Comparison of ENCODE assay signal across 8 cellular contexts in genomic region chr14:60183724-60184596, GRCh38. TPM values are rescaled to one million over a fixed set of nuclear protein-coding genes. Genes with fewer than 3 reads are reported as not detected.
DNase-seq lines count a peak whose midpoint lies in the region; ATAC-seq and TF ChIP-seq lines count a peak whose summit lies in the region.

No MANE protein-coding gene starts in this region.

- peak overlapping the region; percentile 65 for H3K4me3 Mint-ChIP-seq in activated T-helper 1 cell treated with anti-CD3 and anti-CD28 coated beads, Interleukin-12 subunit alpha, Interleukin-12 subunit beta, Interleukin-2, Interleukin-4 antibody, amounts not matched to agents 30 ng/mL and 10 ng/mL and 1 ng/mL, durations not matched to agents 14 hours and 24 hours and 36 hours
- H3K4me3 Mint-ChIP-seq in progenitor cell of endocrine pancreas (ENCODE audit: low read depth): peak overlapping the region; percentile 60

- DNase-seq in NCI-H446 treated with DMSO at 0.1 percent for 48 hours (lab: John Stamatoyannopoulos, UW) (peak; percentile 40), glomerular visceral epithelial cell (ENCODE audit: extremely low spot score) (peak; percentile 49), progenitor cell of endocrine pancreas (ENCODE audit: low spot score, unreplicated experiment) (no peak)
- DNase-seq in activated T-helper 1 cell treated with anti-CD3 and anti-CD28 coated beads, Interleukin-12 subunit alpha, Interleukin-12 subunit beta, Interleukin-2, Interleukin-4 antibody, amounts not matched to agents 30 ng/mL and 10 ng/mL and 1 ng/mL, durations not matched to agents 14 hours and 24 hours and 36 hours (ENCODE audit: low spot score): no peak
- DNase-seq in activated CD4-positive, alpha-beta T cell treated with anti-CD3 and anti-CD28 coated beads, Interleukin-2, amount 50 U/mL, for 1 hour: no peak

- H3K9me3 Mint-ChIP-seq in activated T-helper 1 cell treated with anti-CD3 and anti-CD28 coated beads, Interleukin-12 subunit alpha, Interleukin-12 subunit beta, Interleukin-2, Interleukin-4 antibody, amounts not matched to agents 30 ng/mL and 10 ng/mL and 1 ng/mL, durations not matched to agents 14 hours and 24 hours and 36 hours: no peaks in the 10 kb centered on the region
- H3K9me3 Mint-ChIP-seq in progenitor cell of endocrine pancreas (ENCODE audit: low read depth): no peaks in the 10 kb centered on the region

- H3K27ac Mint-ChIP-seq in activated T-helper 1 cell treated with anti-CD3 and anti-CD28 coated beads, Interleukin-12 subunit alpha, Interleukin-12 subunit beta, Interleukin-2, Interleukin-4 antibody, amounts not matched to agents 30 ng/mL and 10 ng/mL and 1 ng/mL, durations not matched to agents 14 hours and 24 hours and 36 hours: peak overlapping the region; percentile 67
- H3K27ac Mint-ChIP-seq in progenitor cell of endocrine pancreas: no peak overlapping the region

- ATAC-seq in GM18858 (IDR thresholded peaks at IDR 0.05; ENCODE audit: unreplicated experiment) (peak; percentile 41), HG03196 (IDR thresholded peaks at IDR 0.05; ENCODE audit: unreplicated experiment) (peak; percentile 52)

- intact Hi-C loops in activated T-helper 1 cell treated with anti-CD3 and anti-CD28 coated beads, Interleukin-12 subunit alpha, Interleukin-12 subunit beta, Interleukin-2, Interleukin-4 antibody, amounts not matched to agents 30 ng/mL and 10 ng/mL and 1 ng/mL, durations not matched to agents 14 hours and 24 hours and 36 hours (cut with micrococcal nuclease): loop anchor here (1.0 to 10.0 kb wide), 10 partner anchors 20 to 1057 kb away; no protein-coding TSS in a partner anchor

- H3K27me3 Mint-ChIP-seq in activated T-helper 1 cell treated with anti-CD3 and anti-CD28 coated beads, Interleukin-12 subunit alpha, Interleukin-12 subunit beta, Interleukin-2, Interleukin-4 antibody, amounts not matched to agents 30 ng/mL and 10 ng/mL and 1 ng/mL, durations not matched to agents 14 hours and 24 hours and 36 hours (ENCODE audit: insufficient read depth): no peaks in the 10 kb centered on the region
- H3K27me3 Mint-ChIP-seq in progenitor cell of endocrine pancreas: no peaks in the 10 kb centered on the region

- no peak overlapping the region for H3K27ac ChIP-seq in C4-2B

- H3K36me3 Mint-ChIP-seq in activated T-helper 1 cell treated with anti-CD3 and anti-CD28 coated beads, Interleukin-12 subunit alpha, Interleukin-12 subunit beta, Interleukin-2, Interleukin-4 antibody, amounts not matched to agents 30 ng/mL and 10 ng/mL and 1 ng/mL, durations not matched to agents 14 hours and 24 hours and 36 hours (ENCODE audit: low read depth): no peaks in the 10 kb centered on the region
- no peaks in the 10 kb centered on the region for H3K36me3 Mint-ChIP-seq in progenitor cell of endocrine pancreas (ENCODE audit: insufficient read depth)

- peaks cover 13% of the 10 kb centered on the region for H3K4me1 Mint-ChIP-seq in activated T-helper 1 cell treated with anti-CD3 and anti-CD28 coated beads, Interleukin-12 subunit alpha, Interleukin-12 subunit beta, Interleukin-2, Interleukin-4 antibody, amounts not matched to agents 30 ng/mL and 10 ng/mL and 1 ng/mL, durations not matched to agents 14 hours and 24 hours and 36 hours (ENCODE audit: low read depth)
- no peaks in the 10 kb centered on the region for H3K4me1 Mint-ChIP-seq in progenitor cell of endocrine pancreas (ENCODE audit: low read depth)

- peak; percentile 83 for TF ChIP-seq CTCF in C4-2B (conservative IDR thresholded peaks at IDR 0.05)
- TF ChIP-seq CTCF in progenitor cell of endocrine pancreas (IDR thresholded peaks at IDR 0.05; ENCODE audit: unreplicated experiment): peak; percentile 91

RNA-seq across cellular contexts. Expression of gene DHRS7, which starts 18.8 kb away (rescaled TPM):
- total RNA-seq in activated T-helper 1 cell treated with anti-CD3 and anti-CD28 coated beads, Interleukin-12 subunit alpha, Interleukin-12 subunit beta, Interleukin-2, Interleukin-4 antibody, amounts not matched to agents 30 ng/mL and 10 ng/mL and 1 ng/mL, durations not matched to agents 14 hours and 24 hours and 36 hours: 43.6 and 47.2 TPM in 2 replicates
- total RNA-seq in progenitor cell of endocrine pancreas: 76.5 and 79.9 TPM in 2 replicates

Comparison
In these comparisons a context has a peak if more than half of its experiments do, and no peak if none do; other contexts are left out.
1. DNase-seq: peak in NCI-H446 treated with DMSO at 0.1 percent for 48 hours (single experiment) and glomerular visceral epithelial cell (single experiment); none in activated T-helper 1 cell treated with anti-CD3 and anti-CD28 coated beads, Interleukin-12 subunit alpha, Interleukin-12 subunit beta, Interleukin-2, Interleukin-4 antibody, amounts not matched to agents 30 ng/mL and 10 ng/mL and 1 ng/mL, durations not matched to agents 14 hours and 24 hours and 36 hours (single experiment), progenitor cell of endocrine pancreas (single experiment) and activated CD4-positive, alpha-beta T cell treated with anti-CD3 and anti-CD28 coated beads, Interleukin-2, amount 50 U/mL, for 1 hour (single experiment).